20 cellular contexts compared by ENCODE assay signal in genomic region chr19:33199441-33200265, GRCh38. TPM values are rescaled to one million over a fixed set of nuclear protein-coding genes. Genes with fewer than 3 reads are reported as not detected.
"Had no signal": no experiment of that assay in that cellular context is flagged by ENCODE, and none has a peak within 500 bp of the region (broad histone marks: within the 10 kb centered on the region; RNA-seq: fewer than 3 reads in every experiment).

No MANE protein-coding gene starts in this region.

- H3K4me3 ChIP-seq: prostate gland, skin epidermis had no signal

- H3K4me1 Mint-ChIP-seq: activated CD4-positive, alpha-beta T cell treated with anti-CD3 and anti-CD28 coated beads, Interleukin-2, amount 10 ng/mL, durations not matched to agents 7 days and 5 days; activated T-helper 17 cell treated with anti-CD3 and anti-CD28 coated beads, Interleukin-2, amount 50 U/mL, for 72 hours; nephron progenitor cell had no signal

- H3K9me3 Mint-ChIP-seq: activated B cell treated with CpG ODN at 0.5 μM for 24 hours; activated T-helper 17 cell treated with anti-CD3 and anti-CD28 coated beads, Interleukin-2, amount 50 U/mL, for 72 hours; mesothelial cell of epicardium; nephron progenitor cell; type B pancreatic cell had no signal

- DNase-seq: activated B cell treated with CpG ODN at 0.5 μM for 24 hours; activated CD4-positive, alpha-beta T cell treated with anti-CD3 and anti-CD28 coated beads, Interleukin-2, amount 10 ng/mL, durations not matched to agents 7 days and 5 days; activated naive CD4-positive, alpha-beta T cell treated with Interleukin-2 at 50 U/mL for 16 hours; anterior cingulate cortex; cerebellar nuclear complex; effector CD8-positive, alpha-beta T cell; foreskin melanocyte; kidney glomerular epithelial cell; nephron progenitor cell; stimulated activated CD4-positive, alpha-beta T cell treated with anti-CD3 and anti-CD28 coated beads, Interleukin-4, amount 100 ng/mL, for 4 hours; stimulated activated CD8-positive, alpha-beta memory T cell treated with anti-CD3 and anti-CD28 coated beads, Interleukin-4, amount 100 ng/mL, for 48 hours; stimulated activated naive CD8-positive, alpha-beta T cell treated with anti-CD3 and anti-CD28 coated beads, Interleukin-15, Interleukin-2, amounts not matched to agents 100 U/mL and 50 U/mL, for 24 hours had no signal

- H3K9me3 ChIP-seq: prostate gland had no signal

- H3K27ac Mint-ChIP-seq: activated B cell treated with CpG ODN at 0.5 μM for 24 hours; activated CD4-positive, alpha-beta T cell treated with anti-CD3 and anti-CD28 coated beads, Interleukin-2, amount 10 ng/mL, durations not matched to agents 7 days and 5 days; activated T-helper 17 cell treated with anti-CD3 and anti-CD28 coated beads, Interleukin-2, amount 50 U/mL, for 72 hours; mesothelial cell of epicardium; nephron progenitor cell; type B pancreatic cell had no signal

- H3K27ac ChIP-seq: prostate gland, skin epidermis had no signal

- H3K27me3 Mint-ChIP-seq: activated T-helper 17 cell treated with anti-CD3 and anti-CD28 coated beads, Interleukin-2, amount 50 U/mL, for 72 hours; type B pancreatic cell had no signal

- H3K4me3 Mint-ChIP-seq: activated B cell treated with CpG ODN at 0.5 μM for 24 hours; activated CD4-positive, alpha-beta T cell treated with anti-CD3 and anti-CD28 coated beads, Interleukin-2, amount 10 ng/mL, durations not matched to agents 7 days and 5 days; activated T-helper 17 cell treated with anti-CD3 and anti-CD28 coated beads, Interleukin-2, amount 50 U/mL, for 72 hours; mesothelial cell of epicardium; nephron progenitor cell; type B pancreatic cell had no signal

RNA-seq across cellular contexts. Expression of gene LRP3, which starts 5.5 kb away (rescaled TPM):
- total RNA-seq: activated B cell treated with CpG ODN at 0.5 μM for 24 hours; activated T-helper 17 cell treated with anti-CD3 and anti-CD28 coated beads, Interleukin-2, amount 50 U/mL, for 72 hours had no signal

RNA-seq across cellular contexts. Expression of gene SLC7A10, which starts 26.0 kb away (rescaled TPM):
- total RNA-seq: activated B cell treated with CpG ODN at 0.5 μM for 24 hours; activated CD4-positive, alpha-beta T cell treated with anti-CD3 and anti-CD28 coated beads, Interleukin-2, amount 10 ng/mL, durations not matched to agents 7 days and 5 days; activated CD8-positive, alpha-beta memory T cell treated with anti-CD3 and anti-CD28 coated beads for 36 hours; activated T-helper 17 cell treated with anti-CD3 and anti-CD28 coated beads, Interleukin-2, amount 50 U/mL, for 72 hours; liver; right cardiac atrium had no signal
- polyA plus RNA-seq: liver had no signal
